1 cellular context compared by ENCODE assay signal in the genomic region with DNA sequence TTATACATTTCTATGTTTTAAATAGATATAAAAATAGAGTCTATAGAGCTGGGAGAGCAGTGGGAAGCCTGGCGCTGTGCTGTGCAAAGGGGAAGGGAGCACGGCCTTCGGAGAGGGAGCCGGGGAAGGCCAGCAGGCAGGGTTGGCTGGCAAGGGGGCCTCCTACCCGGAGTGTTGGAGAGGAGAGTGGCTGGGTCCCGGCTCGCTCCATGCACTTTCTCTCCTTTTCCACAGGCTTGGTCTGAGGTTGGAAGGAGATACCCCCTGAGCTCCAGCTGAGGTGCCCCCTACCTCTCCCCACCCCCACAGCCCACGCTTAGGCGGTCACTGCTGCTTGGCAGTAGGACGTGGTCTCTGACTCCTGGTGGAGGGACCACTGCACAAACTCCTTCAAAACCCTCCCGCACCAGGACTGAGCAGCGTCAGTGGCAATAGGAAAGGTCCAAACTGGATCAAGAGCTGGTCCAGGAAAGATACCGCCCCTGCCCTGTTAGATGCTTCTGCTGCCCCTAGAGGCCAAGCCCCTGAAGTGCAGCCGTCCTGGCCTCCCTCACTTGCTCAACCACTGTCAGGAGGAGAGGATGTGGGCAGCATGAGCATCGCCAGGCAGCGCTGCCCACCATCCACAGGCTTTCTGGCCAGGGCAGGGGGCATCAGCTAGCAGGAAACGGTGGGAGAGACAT.
TF ChIP-seq lines count a peak whose summit lies in the region.

No MANE protein-coding gene starts in this region.

TF ChIP-seq in endothelial cell of umbilical vein, 7 proteins besides CTCF, POLR2A, EP300 and RAD21 (continued from another document):
- no peak for TF ChIP-seq POLR2AphosphoS5 (IDR thresholded peaks at IDR 0.05; ENCODE audit: insufficient read depth, low read depth, low read length)
- no peak for TF ChIP-seq EZH2 (IDR thresholded peaks at IDR 0.05; ENCODE audit: borderline replicate concordance, low read depth, low read length, severe bottlenecking)
- TF ChIP-seq GATA2 (IDR thresholded peaks at IDR 0.05; ENCODE audit: insufficient read depth, insufficient read length, low read depth, low read length) = no peak
- TF ChIP-seq FOS (IDR thresholded peaks at IDR 0.05; ENCODE audit: borderline replicate concordance, insufficient read depth, low read length) = no peak
- TF ChIP-seq MYC (IDR thresholded peaks at IDR 0.05; ENCODE audit: low read depth, low read length) = no peak
- no peak for TF ChIP-seq JUN (IDR thresholded peaks at IDR 0.05; ENCODE audit: borderline replicate concordance, insufficient read depth, insufficient read length, low read depth)
